ENCODE assay signal across 31 cellular contexts in genomic region chr11:131644204-131644603, GRCh38.
A peak's percentile ranks its signal among the peaks of the same experiment; 100 is the strongest.
DNase-seq lines count a peak whose midpoint lies in the region; ATAC-seq, FAIRE-seq and TF ChIP-seq lines count a peak whose summit lies in the region.
"Had no signal": no experiment of that assay in that cellular context is flagged by ENCODE, and none has a peak within 500 bp of the region (broad histone marks: within the 10 kb centered on the region; RNA-seq: fewer than 3 reads in every experiment).

No MANE protein-coding gene starts in this region.

- no peaks in the 10 kb centered on the region for H3K27me3 Mint-ChIP-seq in stimulated activated memory B cell treated with anti-CD40 and anti-IgM and Interleukin-4, amounts not matched to agents 10 μg/mL and 1 μg/mL and 100 μg/mL, for 72 hours
- H3K27me3 Mint-ChIP-seq: activated CD4-positive, alpha-beta memory T cell treated with anti-CD3 and anti-CD28 coated beads for 36 hours had no signal

- no peak for TF ChIP-seq POLR2A in esophagus muscularis mucosa (IDR thresholded peaks at IDR 0.05; ENCODE audit: low read depth)

- FAIRE-seq in small intestine (lab: Jason Lieb, UNC): no peak
- FAIRE-seq: H1, pancreas, TTC549 had no signal

- H3K4me3 ChIP-seq in small intestine (ENCODE audit: low read depth in 1 of 2, low read length in 2 of 2): no peak overlapping the region
- H3K4me3 ChIP-seq in right cardiac atrium (ENCODE audit: low read length): no peak overlapping the region
- H3K4me3 ChIP-seq in esophagus muscularis mucosa: no peak overlapping the region
- H3K4me3 ChIP-seq: BLaER1 treated with 17β-estradiol and CSF1 and Interleukin-3, amounts not matched to agents 10 nM and 100 nM; coronary artery; left lung; pancreas; skin epidermis had no signal

- H3K27me3 ChIP-seq in small intestine (ENCODE audit: control insufficient read depth in 2 of 2, insufficient read depth in 2 of 2, low read length in 2 of 2) (peaks cover 0 to 5% of the 10 kb centered on the region in 2 donors), right cardiac atrium (ENCODE audit: control insufficient read depth, insufficient read depth) (no peaks in the 10 kb centered on the region), esophagus muscularis mucosa (peaks cover 0 to 6% (median 0%) of the 10 kb centered on the region in 4 donors)
- H3K27me3 ChIP-seq: BLaER1 treated with 17β-estradiol and CSF1 and Interleukin-3, amounts not matched to agents 10 nM and 100 nM; left lung; pancreas had no signal

- DNase-seq in midbrain (lab: John Stamatoyannopoulos, UW) (no peak), small intestine (no peak), right cardiac atrium (no peak), esophagus muscularis mucosa (ENCODE audit: extremely low spot score) (no peak)
- DNase-seq: activated CD4-positive, alpha-beta memory T cell treated with anti-CD3 and anti-CD28 coated beads for 36 hours; activated naive CD4-positive, alpha-beta T cell; activated T-cell treated with anti-CD3 and anti-CD28 coated beads, Interleukin-2, amount 50 U/mL, for 72 hours; effector CD8-positive, alpha-beta T cell; glutamatergic neuron; Karpas-422; left lung; mesenchymal stem cell; NCI-H1436; NCI-H2107; NCI-H345; pancreas; SK-N-SH; stimulated activated naive CD8-positive, alpha-beta T cell treated with anti-CD3 and anti-CD28 coated beads, Interleukin-15, Interleukin-2, amounts not matched to agents 100 U/mL and 50 U/mL, for 24 hours; T-helper 17 cell had no signal

- intact Hi-C loops in right cardiac atrium (cut with DNase I) (no loop called here), esophagus muscularis mucosa (cut with DNase I) (no loop called here)

- no peaks in the 10 kb centered on the region for H3K36me3 Mint-ChIP-seq in stimulated activated memory B cell treated with anti-CD40 and anti-IgM and Interleukin-4, amounts not matched to agents 10 μg/mL and 1 μg/mL and 100 μg/mL, for 72 hours
- H3K36me3 Mint-ChIP-seq: activated CD4-positive, alpha-beta memory T cell treated with anti-CD3 and anti-CD28 coated beads for 36 hours had no signal

- TF ChIP-seq CTCF in esophagus muscularis mucosa (IDR thresholded peaks at IDR 0.05): no peak

- H3K4me1 ChIP-seq in small intestine (ENCODE audit: control insufficient read depth in 2 of 2, insufficient read depth in 1 of 2, low read depth in 1 of 2, low read length in 1 of 2) (no peaks in the 10 kb centered on the region), right cardiac atrium (ENCODE audit: control insufficient read depth, insufficient read depth, low read length) (no peaks in the 10 kb centered on the region), esophagus muscularis mucosa (no peaks in the 10 kb centered on the region)
- H3K4me1 ChIP-seq: left lung, pancreas had no signal

- H3K9me3 ChIP-seq in small intestine (ENCODE audit: control insufficient read depth, low read depth) (no peaks in the 10 kb centered on the region), right cardiac atrium (ENCODE audit: control insufficient read depth, low read length) (no peaks in the 10 kb centered on the region), esophagus muscularis mucosa (no peaks in the 10 kb centered on the region)
- H3K9me3 ChIP-seq: left lung, pancreas, SK-N-SH had no signal

- no peak for TF ChIP-seq EP300 in esophagus muscularis mucosa (IDR thresholded peaks at IDR 0.05)

- peaks cover 5% of the 10 kb centered on the region for H3K9me3 Mint-ChIP-seq in stimulated activated memory B cell treated with anti-CD40 and anti-IgM and Interleukin-4, amounts not matched to agents 10 μg/mL and 1 μg/mL and 100 μg/mL, for 72 hours
- H3K9me3 Mint-ChIP-seq: activated CD4-positive, alpha-beta memory T cell treated with anti-CD3 and anti-CD28 coated beads for 36 hours; neural crest cell had no signal

- no peak overlapping the region for H3K27ac Mint-ChIP-seq in stimulated activated memory B cell treated with anti-CD40 and anti-IgM and Interleukin-4, amounts not matched to agents 10 μg/mL and 1 μg/mL and 100 μg/mL, for 72 hours
- H3K27ac Mint-ChIP-seq: activated CD4-positive, alpha-beta memory T cell treated with anti-CD3 and anti-CD28 coated beads for 36 hours; activated T-cell treated with anti-CD3 and anti-CD28 coated beads, Interleukin-2, amount 50 U/mL, for 72 hours; T-helper 17 cell had no signal

- H3K36me3 ChIP-seq in small intestine (ENCODE audit: control insufficient read depth in 2 of 2, insufficient read depth in 2 of 2, low read length in 2 of 2) (no peaks in the 10 kb centered on the region), esophagus muscularis mucosa (no peaks in the 10 kb centered on the region)
- H3K36me3 ChIP-seq: BLaER1 treated with 17β-estradiol and CSF1 and Interleukin-3, amounts not matched to agents 10 nM and 100 nM; left lung; pancreas had no signal

- H3K27ac ChIP-seq in small intestine (ENCODE audit: low read depth in 1 of 2, low read length in 1 of 2): no peak overlapping the region
- no peak overlapping the region for H3K27ac ChIP-seq in right cardiac atrium (ENCODE audit: low read length)
- no peak overlapping the region for H3K27ac ChIP-seq in esophagus muscularis mucosa (replicated peaks in 1 of 4)
- H3K27ac ChIP-seq: BLaER1 treated with 17β-estradiol and CSF1 and Interleukin-3, amounts not matched to agents 10 nM and 100 nM; coronary artery; epithelial cell of prostate; left lung; pancreas; skin epidermis had no signal

- 68 to 81% (median 75%) methylated on average over 5 of the region's 5 CpGs for WGBS in small intestine, 3 donors
- 82% methylated on average over 5 of the region's 5 CpGs for WGBS in right cardiac atrium
- 82% methylated on average over 5 of the region's 5 CpGs for WGBS in esophagus muscularis mucosa

- H3K4me3 Mint-ChIP-seq in stimulated activated memory B cell treated with anti-CD40 and anti-IgM and Interleukin-4, amounts not matched to agents 10 μg/mL and 1 μg/mL and 100 μg/mL, for 72 hours: no peak overlapping the region
- H3K4me3 Mint-ChIP-seq: activated CD4-positive, alpha-beta memory T cell treated with anti-CD3 and anti-CD28 coated beads for 36 hours; activated T-cell treated with anti-CD3 and anti-CD28 coated beads, Interleukin-2, amount 50 U/mL, for 72 hours; neural crest cell; T-helper 17 cell had no signal

- ATAC-seq in GM18873 (IDR thresholded peaks at IDR 0.05; ENCODE audit: low FRiP score, unreplicated experiment): peak; percentile 42
- peak; percentile 73 for ATAC-seq in HG02852 (IDR thresholded peaks at IDR 0.05; ENCODE audit: unreplicated experiment)
- ATAC-seq in HG03432 (IDR thresholded peaks at IDR 0.05; ENCODE audit: unreplicated experiment): peak; percentile 72
- peak; percentile 46 for ATAC-seq in stimulated activated memory B cell treated with anti-CD40 and anti-IgM and Interleukin-4, amounts not matched to agents 10 μg/mL and 1 μg/mL and 100 μg/mL, for 72 hours
- ATAC-seq in right cardiac atrium: no peak
- ATAC-seq: activated T-cell treated with anti-CD3 and anti-CD28 coated beads, Interleukin-2, amount 50 U/mL, for 72 hours; left lung; pancreas; Right ventricle myocardium inferior; stimulated activated naive CD8-positive, alpha-beta T cell treated with anti-CD3 and anti-CD28 coated beads, Interleukin-15, Interleukin-2, amounts not matched to agents 100 U/mL and 50 U/mL, for 24 hours; T-helper 17 cell had no signal

- no peaks in the 10 kb centered on the region for H3K4me1 Mint-ChIP-seq in stimulated activated memory B cell treated with anti-CD40 and anti-IgM and Interleukin-4, amounts not matched to agents 10 μg/mL and 1 μg/mL and 100 μg/mL, for 72 hours
- H3K4me1 Mint-ChIP-seq: T-helper 17 cell had no signal

Comparison
In these comparisons a context has a peak if more than half of its experiments do, and no peak if none do; other contexts are left out.
1. ATAC-seq: peak in GM18873 (single experiment), HG02852 (single experiment), HG03432 (single experiment) and stimulated activated memory B cell treated with anti-CD40 and anti-IgM and Interleukin-4, amounts not matched to agents 10 μg/mL and 1 μg/mL and 100 μg/mL, for 72 hours (single experiment); none in right cardiac atrium (0 of 2).